Comparison of ENCODE assay signal across 18 cellular contexts in genomic region chr19:8396185-8396562, GRCh38. TPM values are rescaled to one million over a fixed set of nuclear protein-coding genes. Genes with fewer than 3 reads are reported as not detected.
A peak's percentile ranks its signal among the peaks of the same experiment; 100 is the strongest.
DNase-seq lines count a peak whose midpoint lies in the region; ATAC-seq, FAIRE-seq and TF ChIP-seq lines count a peak whose summit lies in the region.
"Had no signal": no experiment of that assay in that cellular context is flagged by ENCODE, and none has a peak within 500 bp of the region (broad histone marks: within the 10 kb centered on the region; RNA-seq: fewer than 3 reads in every experiment).

No MANE protein-coding gene starts in this region.

- H4K20me1 ChIP-seq in astrocyte (ENCODE audit: insufficient read depth, low read length) = peaks cover 85% of the 10 kb centered on the region

- H3K4me2 ChIP-seq in astrocyte (ENCODE audit: low read length) = no peak overlapping the region
- H3K4me2 ChIP-seq: KMS-11 had no signal

- no peak overlapping the region for H3K4me3 Mint-ChIP-seq in activated naive CD8-positive, alpha-beta T cell treated with anti-CD3 and anti-CD28 coated beads for 36 hours
- H3K4me3 Mint-ChIP-seq in activated naive CD8-positive, alpha-beta T cell treated with anti-CD3 and anti-CD28 coated beads, Interleukin-2, amount 50 U/mL, for 24 hours = no peak overlapping the region
- no peak overlapping the region for H3K4me3 Mint-ChIP-seq in astrocyte (ENCODE audit: unreplicated experiment)
- H3K4me3 Mint-ChIP-seq: activated naive CD8-positive, alpha-beta T cell; stimulated activated naive CD8-positive, alpha-beta T cell treated with anti-CD3 and anti-CD28 coated beads, Interleukin-15, Interleukin-2, amounts not matched to agents 100 ng/mL and 50 ng/mL, for 24 hours had no signal

- no peaks in the 10 kb centered on the region for H3K9me3 ChIP-seq in astrocyte (ENCODE audit: insufficient read depth, low read depth, low read length)
- no peaks in the 10 kb centered on the region for H3K9me3 ChIP-seq in lower lobe of right lung
- H3K9me3 ChIP-seq in right atrium auricular region = no peaks in the 10 kb centered on the region
- H3K9me3 ChIP-seq: SJCRH30, vagina had no signal

- no peak overlapping the region for H2AFZ ChIP-seq in astrocyte (ENCODE audit: low read depth, low read length)

- FAIRE-seq in astrocyte (lab: Jason Lieb, UNC) = no peak
- FAIRE-seq: endometrium had no signal

- peaks cover 85% of the 10 kb centered on the region for H3K79me2 ChIP-seq in astrocyte (ENCODE audit: insufficient read depth, low read length)

- H3K36me3 Mint-ChIP-seq in activated naive CD8-positive, alpha-beta T cell treated with anti-CD3 and anti-CD28 coated beads for 36 hours = peaks cover 7% of the 10 kb centered on the region
- no peaks in the 10 kb centered on the region for H3K36me3 Mint-ChIP-seq in activated naive CD8-positive, alpha-beta T cell treated with anti-CD3 and anti-CD28 coated beads, Interleukin-2, amount 50 U/mL, for 24 hours (ENCODE audit: low read depth)
- H3K36me3 Mint-ChIP-seq in astrocyte (ENCODE audit: low read depth, unreplicated experiment) = peaks cover 2% of the 10 kb centered on the region
- H3K36me3 Mint-ChIP-seq: activated naive CD8-positive, alpha-beta T cell had no signal

- intact Hi-C loops in lower lobe of right lung (cut with DNase I) = no loop called here

- TF ChIP-seq CTCF in astrocyte (IDR thresholded peaks at IDR 0.05; ENCODE audit: insufficient read depth, low read depth, low read length) (no peak), lower lobe of right lung (IDR thresholded peaks at IDR 0.05) (no peak), right atrium auricular region (IDR thresholded peaks at IDR 0.05) (no peak)

- H3K27me3 ChIP-seq in astrocyte (ENCODE audit: insufficient read depth, low read length) = no peaks in the 10 kb centered on the region
- no peaks in the 10 kb centered on the region for H3K27me3 ChIP-seq in lower lobe of right lung (ENCODE audit: low read depth)
- H3K27me3 ChIP-seq in right atrium auricular region = no peaks in the 10 kb centered on the region
- H3K27me3 ChIP-seq: SJCRH30, vagina had no signal

- no peaks in the 10 kb centered on the region for H3K36me3 ChIP-seq in astrocyte (ENCODE audit: insufficient read depth, low read length)
- peaks cover 21% of the 10 kb centered on the region for H3K36me3 ChIP-seq in lower lobe of right lung
- peaks cover 23% of the 10 kb centered on the region for H3K36me3 ChIP-seq in right atrium auricular region

- no peak overlapping the region for H3K27ac ChIP-seq in astrocyte (ENCODE audit: low read depth, low read length)
- H3K27ac ChIP-seq in lower lobe of right lung = peak overlapping the region; percentile 8
- peak overlapping the region; percentile 100 for H3K27ac ChIP-seq in substantia nigra (ENCODE audit: low read depth, low read length, poor library complexity, severe bottlenecking)
- peak overlapping the region in 1 of 2 donors; percentile 100 for H3K27ac ChIP-seq in right atrium auricular region
- H3K27ac ChIP-seq: KMS-11, SJCRH30, vagina had no signal

- peaks cover 16% of the 10 kb centered on the region for H3K4me1 ChIP-seq in astrocyte (ENCODE audit: insufficient read depth, low read length)
- peaks cover 68% of the 10 kb centered on the region for H3K4me1 ChIP-seq in lower lobe of right lung
- peaks cover 0 to 75% of the 10 kb centered on the region in 2 donors for H3K4me1 ChIP-seq in right atrium auricular region

- peaks cover 29% of the 10 kb centered on the region for H3K4me1 Mint-ChIP-seq in activated naive CD8-positive, alpha-beta T cell treated with anti-CD3 and anti-CD28 coated beads for 36 hours
- H3K4me1 Mint-ChIP-seq in activated naive CD8-positive, alpha-beta T cell treated with anti-CD3 and anti-CD28 coated beads, Interleukin-2, amount 50 U/mL, for 24 hours = peaks cover 30% of the 10 kb centered on the region
- H3K4me1 Mint-ChIP-seq in astrocyte (ENCODE audit: low read depth, unreplicated experiment) = peaks cover 20% of the 10 kb centered on the region

- no peak overlapping the region for H3K9ac ChIP-seq in astrocyte (ENCODE audit: low read length)
- H3K9ac ChIP-seq: KMS-11 had no signal

- H3K4me3 ChIP-seq in astrocyte (ENCODE audit: insufficient read depth, low read depth, low read length) = no peak overlapping the region
- H3K4me3 ChIP-seq in lower lobe of right lung = no peak overlapping the region
- no peak overlapping the region for H3K4me3 ChIP-seq in right atrium auricular region
- H3K4me3 ChIP-seq: SJCRH30, vagina had no signal

- H3K9me3 Mint-ChIP-seq in activated naive CD8-positive, alpha-beta T cell treated with anti-CD3 and anti-CD28 coated beads for 36 hours = no peaks in the 10 kb centered on the region
- no peaks in the 10 kb centered on the region for H3K9me3 Mint-ChIP-seq in activated naive CD8-positive, alpha-beta T cell treated with anti-CD3 and anti-CD28 coated beads, Interleukin-2, amount 50 U/mL, for 24 hours
- H3K9me3 Mint-ChIP-seq in astrocyte (ENCODE audit: unreplicated experiment) = peaks cover 3% of the 10 kb centered on the region
- H3K9me3 Mint-ChIP-seq: CD8-positive, alpha-beta memory T cell; stimulated activated naive CD8-positive, alpha-beta T cell treated with anti-CD3 and anti-CD28 coated beads, Interleukin-15, Interleukin-2, amounts not matched to agents 100 ng/mL and 50 ng/mL, for 24 hours had no signal

- no peaks in the 10 kb centered on the region for H3K27me3 Mint-ChIP-seq in activated naive CD8-positive, alpha-beta T cell treated with anti-CD3 and anti-CD28 coated beads for 36 hours
- H3K27me3 Mint-ChIP-seq in activated naive CD8-positive, alpha-beta T cell treated with anti-CD3 and anti-CD28 coated beads, Interleukin-2, amount 50 U/mL, for 24 hours = no peaks in the 10 kb centered on the region
- H3K27me3 Mint-ChIP-seq in astrocyte (ENCODE audit: low read depth, unreplicated experiment) = no peaks in the 10 kb centered on the region
- H3K27me3 Mint-ChIP-seq: activated naive CD8-positive, alpha-beta T cell; CD8-positive, alpha-beta memory T cell; stimulated activated naive CD8-positive, alpha-beta T cell treated with anti-CD3 and anti-CD28 coated beads, Interleukin-15, Interleukin-2, amounts not matched to agents 100 ng/mL and 50 ng/mL, for 24 hours had no signal

- ATAC-seq in activated naive CD8-positive, alpha-beta T cell treated with anti-CD3 and anti-CD28 coated beads, Interleukin-2, amount 50 U/mL, for 24 hours = no peak
- no peak for ATAC-seq in lower lobe of right lung
- ATAC-seq in GM21390 (IDR thresholded peaks at IDR 0.05; ENCODE audit: unreplicated experiment) = no peak

- peak overlapping the region; percentile 57 for H3K27ac Mint-ChIP-seq in activated naive CD8-positive, alpha-beta T cell treated with anti-CD3 and anti-CD28 coated beads for 36 hours
- H3K27ac Mint-ChIP-seq in activated naive CD8-positive, alpha-beta T cell treated with anti-CD3 and anti-CD28 coated beads, Interleukin-2, amount 50 U/mL, for 24 hours = no peak overlapping the region
- H3K27ac Mint-ChIP-seq in astrocyte (ENCODE audit: unreplicated experiment) = peak overlapping the region; percentile 34
- H3K27ac Mint-ChIP-seq: activated naive CD8-positive, alpha-beta T cell had no signal

- no peak for DNase-seq in activated naive CD8-positive, alpha-beta T cell treated with anti-CD3 and anti-CD28 coated beads for 36 hours
- no peak for DNase-seq in activated naive CD8-positive, alpha-beta T cell treated with anti-CD3 and anti-CD28 coated beads, Interleukin-2, amount 50 U/mL, for 24 hours
- no peak for DNase-seq in astrocyte (ENCODE audit: low read depth)
- no peak for DNase-seq in lower lobe of right lung
- no peak for DNase-seq in substantia nigra (lab: John Stamatoyannopoulos, UW)
- no peak for DNase-seq in nucleus accumbens (lab: John Stamatoyannopoulos, UW)
- DNase-seq in right atrium auricular region (ENCODE audit: low spot score) = no peak
- DNase-seq: NCI-H1092, NCI-H526 treated with DMSO at 0.1 percent for 48 hours, T1000 had no signal

RNA-seq across cellular contexts. Expression of gene RAB11B, which starts 6.0 kb away (rescaled TPM):
- total RNA-seq in activated naive CD8-positive, alpha-beta T cell treated with anti-CD3 and anti-CD28 coated beads for 36 hours = 10 to 100 TPM; 60.9 to 65.5 TPM
- total RNA-seq in astrocyte (85.2 and 89.1 TPM in 2 replicates), lower lobe of right lung (101 TPM), right atrium auricular region (10 to 100 TPM; 51.0 to 66.0 TPM)

RNA-seq across cellular contexts. Expression of gene MARCHF2, which starts 16.9 kb away (rescaled TPM):
- 1 to 10 TPM; 6.1 to 6.6 TPM for total RNA-seq in activated naive CD8-positive, alpha-beta T cell treated with anti-CD3 and anti-CD28 coated beads for 36 hours
- total RNA-seq in astrocyte (29.0 and 30.9 TPM in 2 replicates), lower lobe of right lung (60.1 TPM), right atrium auricular region (100 to 1,000 TPM; 222 to 270 TPM)

RNA-seq across cellular contexts. Expression of gene ANGPTL4, which starts 32.2 kb away (rescaled TPM):
- total RNA-seq in activated naive CD8-positive, alpha-beta T cell treated with anti-CD3 and anti-CD28 coated beads for 36 hours = 1 to 10 TPM; 1.9 to 2.1 TPM
- total RNA-seq in astrocyte = 110 and 115 TPM in 2 replicates
- 11.0 TPM for total RNA-seq in lower lobe of right lung
- total RNA-seq in right atrium auricular region = 10 to 100 TPM; 32.6 to 69.1 TPM
- total RNA-seq: CD8-positive, alpha-beta memory T cell had no signal

RNA-seq across cellular contexts. Expression of gene HNRNPM, which starts 48.6 kb away (rescaled TPM):
- total RNA-seq in activated naive CD8-positive, alpha-beta T cell treated with anti-CD3 and anti-CD28 coated beads for 36 hours = 100 to 1,000 TPM; 348 to 358 TPM
- total RNA-seq in astrocyte (137 and 172 TPM in 2 replicates), lower lobe of right lung (152 TPM), right atrium auricular region (10 to 100 TPM; 51.0 to 76.5 TPM)

RNA-seq across cellular contexts. Expression of gene KANK3, which starts 53.1 kb away (rescaled TPM):
- total RNA-seq in activated naive CD8-positive, alpha-beta T cell treated with anti-CD3 and anti-CD28 coated beads for 36 hours = under 1 TPM; 0.47 to 0.64 TPM
- total RNA-seq in astrocyte (0.94 and 2.9 TPM in 2 replicates), lower lobe of right lung (49.0 TPM), right atrium auricular region (10 to 100 TPM; 12.8 to 18.4 TPM)
